In the genomic region with DNA sequence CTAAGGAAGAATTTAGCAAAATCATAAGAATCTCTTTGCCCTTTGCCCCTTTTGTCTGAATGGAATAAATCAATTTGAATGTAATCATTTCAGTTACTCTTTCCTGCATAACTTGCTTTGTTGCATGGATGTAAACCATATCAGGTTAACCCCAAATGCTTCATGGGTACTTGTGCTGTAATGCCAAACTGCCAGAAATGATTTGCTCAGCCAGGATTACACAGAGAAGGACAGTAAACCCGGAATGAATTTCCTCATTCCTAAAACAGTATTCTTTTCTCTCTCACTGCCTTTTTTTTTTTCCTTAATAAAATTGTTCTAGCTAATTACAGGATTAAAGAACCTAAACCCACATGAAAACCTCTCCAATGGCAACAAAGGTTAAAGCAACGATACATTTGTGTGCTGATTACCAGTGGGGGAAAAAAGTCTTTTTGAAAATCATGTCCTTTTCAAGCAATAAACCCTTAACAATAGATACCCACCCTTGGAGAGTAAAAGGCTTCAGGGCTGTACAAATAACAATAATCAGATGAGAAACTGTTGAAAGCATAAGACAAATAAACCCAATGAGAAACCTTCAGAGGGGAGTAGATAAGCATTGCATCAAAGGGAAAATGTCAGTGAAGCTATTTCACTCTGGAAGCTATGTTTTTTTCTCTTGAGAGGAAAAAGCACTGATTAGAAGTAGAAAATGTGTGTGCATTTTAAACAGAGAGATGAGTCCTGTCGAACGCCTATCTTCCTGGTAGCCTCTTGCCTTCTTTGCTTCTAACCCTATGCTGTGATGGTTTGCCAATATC, we compare ENCODE assay signal across 17 cellular contexts.
DNase-seq lines count a peak whose midpoint lies in the region; ATAC-seq and TF ChIP-seq lines count a peak whose summit lies in the region.
"Had no signal": no experiment of that assay in that cellular context is flagged by ENCODE, and none has a peak within 500 bp of the region (broad histone marks: within the 10 kb centered on the region; RNA-seq: fewer than 3 reads in every experiment).

No MANE protein-coding gene starts in this region.

- DNase-seq in NCI-H146 treated with DMSO at 0.1 percent for 48 hours (lab: John Stamatoyannopoulos, UW; ENCODE audit: unreplicated experiment) (peak; percentile 43), NCI-H748 treated with DMSO at 0.1 percent for 48 hours (lab: John Stamatoyannopoulos, UW) (peak; percentile 24), neuronal stem cell (ENCODE audit: low spot score) (no peak), tibial nerve (ENCODE audit: low spot score in 2 of 2) (no peak), NCI-H774 (lab: John Stamatoyannopoulos, UW) (no peak)
- no peak for DNase-seq in activated CD8-positive, alpha-beta memory T cell treated with anti-CD3 and anti-CD28 coated beads, Interleukin-2, amount 10 ng/mL, durations not matched to agents 7 days and 5 days
- DNase-seq: ACHN; C1 segment of cervical spinal cord; CD8-positive, alpha-beta memory T cell; DMS79 treated with DMSO at 0.1 percent for 48 hours; HFFc6; KBM-7; NCI-H1930; NCI-H446; NCI-H82; SHP77 treated with DMSO at 0.1 percent for 48 hours had no signal

- peaks cover 12% of the 10 kb centered on the region for H3K9me3 Mint-ChIP-seq in activated CD8-positive, alpha-beta memory T cell treated with anti-CD3 and anti-CD28 coated beads, Interleukin-2, amount 10 ng/mL, durations not matched to agents 7 days and 5 days (ENCODE audit: low read depth)

- no peak overlapping the region for H2AK5ac ChIP-seq in neuronal stem cell (ENCODE audit: low read depth, low read length)

- H3K36me3 Mint-ChIP-seq in activated CD8-positive, alpha-beta memory T cell treated with anti-CD3 and anti-CD28 coated beads, Interleukin-2, amount 10 ng/mL, durations not matched to agents 7 days and 5 days, result no peaks in the 10 kb centered on the region
- H3K36me3 Mint-ChIP-seq: CD8-positive, alpha-beta memory T cell had no signal

- TF ChIP-seq CTCF in HEK293 (tag by site-specific recombination; IDR thresholded peaks at IDR 0.05) (no peak), tibial nerve (IDR thresholded peaks at IDR 0.05) (no peak)

- H3K79me1 ChIP-seq in neuronal stem cell (ENCODE audit: low read depth, low read length), result peaks cover 2% of the 10 kb centered on the region

- peak overlapping the region; percentile 77 for H2AFZ ChIP-seq in neuronal stem cell (ENCODE audit: low read length)

- H2BK15ac ChIP-seq in neuronal stem cell (ENCODE audit: low read length), result no peak overlapping the region

- H3K9me3 ChIP-seq in HEK293 (ENCODE audit: control insufficient read depth, insufficient read depth, low read depth, low read length), result no peaks in the 10 kb centered on the region
- peaks cover 1 to 12% of the 10 kb centered on the region in 2 donors for H3K9me3 ChIP-seq in neuronal stem cell (replicated peaks in 1 of 2; ENCODE audit: control insufficient read depth in 2 of 2, insufficient read depth in 1 of 2, low read depth in 1 of 2, low read length in 2 of 2)
- peaks cover 0 to 12% (median 0%) of the 10 kb centered on the region in 4 donors for H3K9me3 ChIP-seq in tibial nerve

- no peaks in the 10 kb centered on the region for H3K4me1 Mint-ChIP-seq in activated CD8-positive, alpha-beta memory T cell treated with anti-CD3 and anti-CD28 coated beads, Interleukin-2, amount 10 ng/mL, durations not matched to agents 7 days and 5 days
- H3K4me1 Mint-ChIP-seq: CD8-positive, alpha-beta memory T cell had no signal

- no peak for ATAC-seq in activated CD8-positive, alpha-beta memory T cell treated with anti-CD3 and anti-CD28 coated beads, Interleukin-2, amount 10 ng/mL, durations not matched to agents 7 days and 5 days

- H3K27me3 Mint-ChIP-seq in activated CD8-positive, alpha-beta memory T cell treated with anti-CD3 and anti-CD28 coated beads, Interleukin-2, amount 10 ng/mL, durations not matched to agents 7 days and 5 days, result no peaks in the 10 kb centered on the region
- H3K27me3 Mint-ChIP-seq: CD8-positive, alpha-beta memory T cell had no signal

- H3K27ac Mint-ChIP-seq in activated CD8-positive, alpha-beta memory T cell treated with anti-CD3 and anti-CD28 coated beads, Interleukin-2, amount 10 ng/mL, durations not matched to agents 7 days and 5 days, result no peak overlapping the region
- H3K27ac Mint-ChIP-seq: CD8-positive, alpha-beta memory T cell; HFFc6 had no signal

- CTCF ChIA-PET in HEK293 (lab: Yijun Ruan, JAX), result interaction anchor here (0.6 kb wide), 1 partner anchor 220 kb away, joined by 3 read pairs; no protein-coding TSS in a partner anchor
- CTCF ChIA-PET in activated CD8-positive, alpha-beta memory T cell treated with anti-CD3 and anti-CD28 coated beads, Interleukin-2, amount 10 ng/mL, durations not matched to agents 7 days and 5 days (lab: Charles Lee), result no interaction called here

- H2BK5ac ChIP-seq in neuronal stem cell (ENCODE audit: low read length), result no peak overlapping the region

- H3K9ac ChIP-seq in neuronal stem cell (ENCODE audit: low read depth, low read length, poor library complexity), result no peak overlapping the region

- H3K4me3 ChIP-seq in HEK293 (ENCODE audit: low read depth, low read length), result no peak overlapping the region
- no peak overlapping the region for H3K4me3 ChIP-seq in neuronal stem cell (ENCODE audit: low read length in 2 of 2)
- no peak overlapping the region for H3K4me3 ChIP-seq in tibial nerve

- no peak overlapping the region for H3K23ac ChIP-seq in neuronal stem cell (ENCODE audit: low read depth, low read length, poor library complexity)

- no peak overlapping the region for H4K8ac ChIP-seq in neuronal stem cell (ENCODE audit: low read depth, low read length)

- H3K36me3 ChIP-seq in HEK293 (ENCODE audit: control insufficient read depth in 2 of 2, insufficient read depth in 1 of 2, low read length in 2 of 2), result no peaks in the 10 kb centered on the region
- H3K36me3 ChIP-seq in neuronal stem cell (replicated peaks in 1 of 2; ENCODE audit: control insufficient read depth in 2 of 2, insufficient read depth in 2 of 2, low read length in 2 of 2), result no peaks in the 10 kb centered on the region
- H3K36me3 ChIP-seq in tibial nerve, result no peaks in the 10 kb centered on the region

- POLR2A ChIA-PET in HEK293 (lab: Yijun Ruan, JAX), result no interaction called here

- no CpG with 5 or more reads among the region's 4 CpGs for WGBS in neuronal stem cell (ENCODE audit: extremely low coverage in 2 of 2, insufficient read length in 2 of 2, insufficient replicate concordance in 1 of 2), 2 donors
- WGBS in tibial nerve, 2 donors, result 75% methylated on average over 4 of the region's 4 CpGs

- H3K27ac ChIP-seq in HEK293 (ENCODE audit: extremely low read depth, low read depth, low read length) (no peak overlapping the region), neuronal stem cell (replicated peaks; ENCODE audit: low read length) (no peak overlapping the region), tibial nerve (no peak overlapping the region)

- TF ChIP-seq POLR2A in tibial nerve (IDR thresholded peaks at IDR 0.05), result no peak

- H3K27me3 ChIP-seq in neuronal stem cell (ENCODE audit: control insufficient read depth in 3 of 3, insufficient read depth in 3 of 3, low read depth in 1 of 3, low read length in 3 of 3), result no peaks in the 10 kb centered on the region
- H3K27me3 ChIP-seq in tibial nerve, result no peaks in the 10 kb centered on the region

- H3K4me1 ChIP-seq in HEK293 (ENCODE audit: control insufficient read depth, insufficient read depth, low read length), result 0 out of 2 replicates have a peak, but pooled peaks cover 4% of the 10 kb centered on the region
- H3K4me1 ChIP-seq in neuronal stem cell (ENCODE audit: control insufficient read depth in 2 of 2, insufficient read depth in 1 of 2, low read depth in 1 of 2, low read length in 2 of 2), result no peaks in the 10 kb centered on the region
- H3K4me1 ChIP-seq in tibial nerve, result no peaks in the 10 kb centered on the region

- no peak overlapping the region for H3K4me3 Mint-ChIP-seq in activated CD8-positive, alpha-beta memory T cell treated with anti-CD3 and anti-CD28 coated beads, Interleukin-2, amount 10 ng/mL, durations not matched to agents 7 days and 5 days
- H3K4me3 Mint-ChIP-seq: CD8-positive, alpha-beta memory T cell; HFFc6 had no signal

- H3K18ac ChIP-seq in neuronal stem cell (ENCODE audit: low read length), result no peak overlapping the region

- no peak overlapping the region for H3K4ac ChIP-seq in neuronal stem cell (ENCODE audit: low read length)

- no peak overlapping the region for H2BK12ac ChIP-seq in neuronal stem cell (ENCODE audit: low read length)

- no peak overlapping the region for H3K14ac ChIP-seq in neuronal stem cell (ENCODE audit: low read length)

- no peak for TF ChIP-seq EP300 in tibial nerve (IDR thresholded peaks at IDR 0.05)

- no peak overlapping the region for H4K91ac ChIP-seq in neuronal stem cell (ENCODE audit: low read depth, low read length, poor library complexity)

- H2BK120ac ChIP-seq in neuronal stem cell (ENCODE audit: low read depth, low read length), result no peak overlapping the region

- no peak overlapping the region for H3K4me2 ChIP-seq in neuronal stem cell (ENCODE audit: insufficient read depth, low read length, poor library complexity, severe bottlenecking)

TF ChIP-seq in HEK293, 187 proteins besides CTCF, POLR2A, EP300 and RAD21:
- no peak for TF ChIP-seq ZNF791 (tag by site-specific recombination; IDR thresholded peaks at IDR 0.05)
- TF ChIP-seq, protein P1, sequence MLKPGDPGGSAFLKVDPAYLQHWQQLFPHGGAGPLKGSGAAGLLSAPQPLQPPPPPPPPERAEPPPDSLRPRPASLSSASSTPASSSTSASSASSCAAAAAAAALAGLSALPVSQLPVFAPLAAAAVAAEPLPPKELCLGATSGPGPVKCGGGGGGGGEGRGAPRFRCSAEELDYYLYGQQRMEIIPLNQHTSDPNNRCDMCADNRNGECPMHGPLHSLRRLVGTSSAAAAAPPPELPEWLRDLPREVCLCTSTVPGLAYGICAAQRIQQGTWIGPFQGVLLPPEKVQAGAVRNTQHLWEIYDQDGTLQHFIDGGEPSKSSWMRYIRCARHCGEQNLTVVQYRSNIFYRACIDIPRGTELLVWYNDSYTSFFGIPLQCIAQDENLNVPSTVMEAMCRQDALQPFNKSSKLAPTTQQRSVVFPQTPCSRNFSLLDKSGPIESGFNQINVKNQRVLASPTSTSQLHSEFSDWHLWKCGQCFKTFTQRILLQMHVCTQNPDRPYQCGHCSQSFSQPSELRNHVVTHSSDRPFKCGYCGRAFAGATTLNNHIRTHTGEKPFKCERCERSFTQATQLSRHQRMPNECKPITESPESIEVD (tag by site-specific recombination; IDR thresholded peaks at IDR 0.05), result 0 out of 2 replicates have a peak, but pooled peaks have one; percentile 14
- peak; percentile 92; the same call in 1 of the 2 replicates for TF ChIP-seq TCF7L2 (IDR thresholded peaks at IDR 0.05; ENCODE audit: borderline replicate concordance, low read depth, low read length)
TF ChIP-seq in HEK293: peak in this region for 2.

Comparison
In these comparisons a context has a peak if more than half of its experiments do, and no peak if none do; other contexts are left out.
1. DNase-seq: peak in NCI-H146 treated with DMSO at 0.1 percent for 48 hours (single experiment) and NCI-H748 treated with DMSO at 0.1 percent for 48 hours (single experiment); none in neuronal stem cell (single experiment), tibial nerve (0 of 2), NCI-H774 (single experiment) and activated CD8-positive, alpha-beta memory T cell treated with anti-CD3 and anti-CD28 coated beads, Interleukin-2, amount 10 ng/mL, durations not matched to agents 7 days and 5 days (single experiment).